Comparison of ENCODE assay signal across 4 cellular contexts in the genomic region with DNA sequence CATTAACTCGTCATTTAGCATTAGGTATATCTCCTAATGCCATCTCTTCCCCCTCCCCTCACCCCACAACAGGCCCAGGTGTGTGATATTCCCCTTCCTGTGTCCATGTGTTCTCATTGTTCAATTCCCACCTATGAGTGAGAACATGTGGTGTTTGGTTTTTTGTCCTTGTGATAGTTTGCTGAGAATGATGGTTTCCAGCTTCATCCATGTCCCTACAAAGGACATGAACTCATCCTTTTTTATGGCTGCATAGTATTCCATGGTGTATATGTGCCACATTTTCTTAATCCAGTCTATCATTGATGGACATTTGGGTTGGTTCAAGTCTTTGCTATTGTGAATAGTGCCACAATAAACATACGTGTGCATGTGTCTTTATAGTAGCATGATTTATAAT. TPM values are rescaled to one million over a fixed set of nuclear protein-coding genes. Genes with fewer than 3 reads are reported as not detected.
"Had no signal": no experiment of that assay in that cellular context is flagged by ENCODE, and none has a peak within 500 bp of the region (broad histone marks: within the 10 kb centered on the region; RNA-seq: fewer than 3 reads in every experiment).

No MANE protein-coding gene starts in this region.

RNA-seq across cellular contexts. Expression of a gene that starts 13.5 kb away (rescaled TPM):
- total RNA-seq: LHCN-M2, M059J, MCF 10A, NCI-H460 had no signal
